3 cellular contexts compared by ENCODE assay signal in the genomic region with DNA sequence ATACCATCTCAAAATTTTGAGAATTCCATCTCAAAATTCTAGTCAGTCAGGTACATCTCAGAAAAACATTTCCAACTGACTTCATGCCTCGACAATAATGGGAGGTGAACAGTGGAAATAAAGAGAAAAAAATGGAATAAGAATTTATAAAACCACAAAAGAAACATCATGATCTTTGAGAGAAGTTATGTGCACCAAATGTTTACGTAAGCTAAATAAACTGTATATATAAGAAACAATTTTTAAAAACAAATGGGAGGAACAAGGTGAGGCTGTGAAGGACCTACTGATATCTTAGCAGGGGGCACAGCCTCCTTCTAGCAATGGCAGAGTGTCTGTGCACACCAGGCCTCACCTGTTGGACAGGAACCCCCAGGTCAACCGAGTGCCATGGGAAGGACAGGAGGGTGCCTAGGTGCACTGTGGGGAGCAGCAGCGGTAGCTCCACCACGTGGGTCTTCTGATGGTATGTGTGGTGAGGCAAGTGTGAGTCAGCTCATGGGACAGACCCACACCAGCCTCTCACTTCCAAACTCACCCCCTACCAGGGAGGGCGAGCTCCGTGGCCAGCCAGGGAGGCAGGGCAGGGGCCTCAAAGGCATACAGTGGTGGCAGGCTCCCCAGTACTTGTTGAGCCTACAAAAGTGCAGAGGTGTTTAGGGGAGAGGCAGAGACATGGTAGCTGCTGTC.
TF ChIP-seq lines count a peak whose summit lies in the region.

No MANE protein-coding gene starts in this region.

TF ChIP-seq in GM23338, 12 proteins besides CTCF, POLR2A, EP300 and RAD21 (continues in another document):
- TF ChIP-seq, protein P1, sequence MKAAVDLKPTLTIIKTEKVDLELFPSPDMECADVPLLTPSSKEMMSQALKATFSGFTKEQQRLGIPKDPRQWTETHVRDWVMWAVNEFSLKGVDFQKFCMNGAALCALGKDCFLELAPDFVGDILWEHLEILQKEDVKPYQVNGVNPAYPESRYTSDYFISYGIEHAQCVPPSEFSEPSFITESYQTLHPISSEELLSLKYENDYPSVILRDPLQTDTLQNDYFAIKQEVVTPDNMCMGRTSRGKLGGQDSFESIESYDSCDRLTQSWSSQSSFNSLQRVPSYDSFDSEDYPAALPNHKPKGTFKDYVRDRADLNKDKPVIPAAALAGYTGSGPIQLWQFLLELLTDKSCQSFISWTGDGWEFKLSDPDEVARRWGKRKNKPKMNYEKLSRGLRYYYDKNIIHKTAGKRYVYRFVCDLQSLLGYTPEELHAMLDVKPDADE (IDR thresholded peaks at IDR 0.05): no peak
- no peak for TF ChIP-seq ZNF114 (CRISPR knock-in tag; IDR thresholded peaks at IDR 0.05)
- TF ChIP-seq POLR2AphosphoS5 (IDR thresholded peaks at IDR 0.05; ENCODE audit: low read depth): no peak; the same call in 1 of the 2 replicates
- no peak for TF ChIP-seq NANOG (IDR thresholded peaks at IDR 0.05; ENCODE audit: borderline replicate concordance)
- TF ChIP-seq, protein P2, sequence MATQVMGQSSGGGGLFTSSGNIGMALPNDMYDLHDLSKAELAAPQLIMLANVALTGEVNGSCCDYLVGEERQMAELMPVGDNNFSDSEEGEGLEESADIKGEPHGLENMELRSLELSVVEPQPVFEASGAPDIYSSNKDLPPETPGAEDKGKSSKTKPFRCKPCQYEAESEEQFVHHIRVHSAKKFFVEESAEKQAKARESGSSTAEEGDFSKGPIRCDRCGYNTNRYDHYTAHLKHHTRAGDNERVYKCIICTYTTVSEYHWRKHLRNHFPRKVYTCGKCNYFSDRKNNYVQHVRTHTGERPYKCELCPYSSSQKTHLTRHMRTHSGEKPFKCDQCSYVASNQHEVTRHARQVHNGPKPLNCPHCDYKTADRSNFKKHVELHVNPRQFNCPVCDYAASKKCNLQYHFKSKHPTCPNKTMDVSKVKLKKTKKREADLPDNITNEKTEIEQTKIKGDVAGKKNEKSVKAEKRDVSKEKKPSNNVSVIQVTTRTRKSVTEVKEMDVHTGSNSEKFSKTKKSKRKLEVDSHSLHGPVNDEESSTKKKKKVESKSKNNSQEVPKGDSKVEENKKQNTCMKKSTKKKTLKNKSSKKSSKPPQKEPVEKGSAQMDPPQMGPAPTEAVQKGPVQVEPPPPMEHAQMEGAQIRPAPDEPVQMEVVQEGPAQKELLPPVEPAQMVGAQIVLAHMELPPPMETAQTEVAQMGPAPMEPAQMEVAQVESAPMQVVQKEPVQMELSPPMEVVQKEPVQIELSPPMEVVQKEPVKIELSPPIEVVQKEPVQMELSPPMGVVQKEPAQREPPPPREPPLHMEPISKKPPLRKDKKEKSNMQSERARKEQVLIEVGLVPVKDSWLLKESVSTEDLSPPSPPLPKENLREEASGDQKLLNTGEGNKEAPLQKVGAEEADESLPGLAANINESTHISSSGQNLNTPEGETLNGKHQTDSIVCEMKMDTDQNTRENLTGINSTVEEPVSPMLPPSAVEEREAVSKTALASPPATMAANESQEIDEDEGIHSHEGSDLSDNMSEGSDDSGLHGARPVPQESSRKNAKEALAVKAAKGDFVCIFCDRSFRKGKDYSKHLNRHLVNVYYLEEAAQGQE (IDR thresholded peaks at IDR 0.05; ENCODE audit: unreplicated experiment): no peak
- TF ChIP-seq EZH2phosphoT487 (IDR thresholded peaks at IDR 0.05; ENCODE audit: unreplicated experiment): no peak

TF ChIP-seq in WTC11, 78 proteins besides CTCF, POLR2A, EP300 and RAD21:
- TF ChIP-seq ATF1 (CRISPR knock-in tag; IDR thresholded peaks at IDR 0.05) (no peak), TEAD4 (CRISPR knock-in tag; IDR thresholded peaks at IDR 0.05) (no peak), SMAD4 (CRISPR knock-in tag; IDR thresholded peaks at IDR 0.05) (no peak), JUN (CRISPR knock-in tag; IDR thresholded peaks at IDR 0.05) (no peak), HMGA2 (CRISPR knock-in tag; IDR thresholded peaks at IDR 0.05) (no peak)
- TF ChIP-seq, protein P3, sequence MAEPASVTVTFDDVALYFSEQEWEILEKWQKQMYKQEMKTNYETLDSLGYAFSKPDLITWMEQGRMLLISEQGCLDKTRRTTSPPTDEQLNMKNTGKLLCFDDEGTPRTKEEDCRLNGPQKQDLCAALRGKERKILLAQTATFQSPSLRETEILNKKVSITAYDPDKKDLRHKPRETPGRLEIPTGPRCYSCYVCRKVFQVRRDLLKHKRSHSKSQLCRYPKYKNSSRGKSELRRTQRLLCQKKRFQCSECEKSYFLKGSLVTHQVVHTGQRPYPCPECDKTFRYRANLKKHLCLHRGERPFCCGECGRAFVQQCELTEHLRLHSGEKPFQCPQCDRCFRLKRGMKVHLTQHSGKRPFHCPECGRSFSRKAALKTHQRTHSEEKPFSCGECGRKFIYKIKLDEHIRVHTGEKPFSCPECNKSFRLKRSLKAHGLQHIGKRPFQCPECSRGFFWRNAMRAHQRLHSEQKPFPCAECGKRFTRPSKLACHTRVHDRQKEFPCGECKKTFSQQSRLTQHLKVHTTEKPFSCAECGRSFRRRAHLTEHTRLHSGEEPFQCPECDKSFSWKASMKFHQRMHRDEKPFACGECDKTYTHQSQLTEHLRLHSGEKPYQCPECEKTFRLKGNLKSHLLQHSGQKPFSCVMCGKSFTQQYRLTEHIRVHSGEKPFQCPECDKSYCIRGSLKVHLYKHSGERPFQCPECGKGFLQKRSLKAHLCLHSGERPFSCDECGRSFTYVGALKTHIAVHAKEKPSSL (CRISPR knock-in tag; conservative IDR thresholded peaks at IDR 0.05): no peak
- TF ChIP-seq, protein P4, sequence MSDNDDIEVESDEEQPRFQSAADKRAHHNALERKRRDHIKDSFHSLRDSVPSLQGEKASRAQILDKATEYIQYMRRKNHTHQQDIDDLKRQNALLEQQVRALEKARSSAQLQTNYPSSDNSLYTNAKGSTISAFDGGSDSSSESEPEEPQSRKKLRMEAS (CRISPR knock-in tag; IDR thresholded peaks at IDR 0.05): no peak
- TF ChIP-seq, protein P5, sequence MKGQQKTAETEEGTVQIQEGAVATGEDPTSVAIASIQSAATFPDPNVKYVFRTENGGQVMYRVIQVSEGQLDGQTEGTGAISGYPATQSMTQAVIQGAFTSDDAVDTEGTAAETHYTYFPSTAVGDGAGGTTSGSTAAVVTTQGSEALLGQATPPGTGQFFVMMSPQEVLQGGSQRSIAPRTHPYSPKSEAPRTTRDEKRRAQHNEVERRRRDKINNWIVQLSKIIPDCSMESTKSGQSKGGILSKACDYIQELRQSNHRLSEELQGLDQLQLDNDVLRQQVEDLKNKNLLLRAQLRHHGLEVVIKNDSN (CRISPR knock-in tag; IDR thresholded peaks at IDR 0.05): no peak
TF ChIP-seq in WTC11: peak in this region for 0.

TF ChIP-seq in HepG2, 621 proteins besides CTCF, POLR2A, EP300 and RAD21 (continues in another document):
- TF ChIP-seq SMARCE1 (IDR thresholded peaks at IDR 0.05; ENCODE audit: borderline replicate concordance): no peak
- TF ChIP-seq, protein P6, sequence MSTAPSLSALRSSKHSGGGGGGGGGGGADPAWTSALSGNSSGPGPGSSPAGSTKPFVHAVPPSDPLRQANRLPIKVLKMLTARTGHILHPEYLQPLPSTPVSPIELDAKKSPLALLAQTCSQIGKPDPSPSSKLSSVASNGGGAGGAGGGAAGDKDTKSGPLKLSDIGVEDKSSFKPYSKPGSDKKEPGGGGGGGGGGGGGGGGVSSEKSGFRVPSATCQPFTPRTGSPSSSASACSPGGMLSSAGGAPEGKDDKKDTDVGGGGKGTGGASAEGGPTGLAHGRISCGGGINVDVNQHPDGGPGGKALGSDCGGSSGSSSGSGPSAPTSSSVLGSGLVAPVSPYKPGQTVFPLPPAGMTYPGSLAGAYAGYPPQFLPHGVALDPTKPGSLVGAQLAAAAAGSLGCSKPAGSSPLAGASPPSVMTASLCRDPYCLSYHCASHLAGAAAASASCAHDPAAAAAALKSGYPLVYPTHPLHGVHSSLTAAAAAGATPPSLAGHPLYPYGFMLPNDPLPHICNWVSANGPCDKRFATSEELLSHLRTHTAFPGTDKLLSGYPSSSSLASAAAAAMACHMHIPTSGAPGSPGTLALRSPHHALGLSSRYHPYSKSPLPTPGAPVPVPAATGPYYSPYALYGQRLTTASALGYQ (CRISPR knock-in tag; IDR thresholded peaks at IDR 0.05): no peak
- no peak for TF ChIP-seq GATAD2A (CRISPR knock-in tag; IDR thresholded peaks at IDR 0.05)
- no peak for TF ChIP-seq NR1H2 (CRISPR knock-in tag; IDR thresholded peaks at IDR 0.05; ENCODE audit: borderline replicate concordance, low read depth)
- no peak for TF ChIP-seq ZNF724P (CRISPR knock-in tag; IDR thresholded peaks at IDR 0.05; ENCODE audit: borderline replicate concordance)
- no peak for TF ChIP-seq ATM (IDR thresholded peaks at IDR 0.05; ENCODE audit: borderline replicate concordance)
- TF ChIP-seq, protein P7, sequence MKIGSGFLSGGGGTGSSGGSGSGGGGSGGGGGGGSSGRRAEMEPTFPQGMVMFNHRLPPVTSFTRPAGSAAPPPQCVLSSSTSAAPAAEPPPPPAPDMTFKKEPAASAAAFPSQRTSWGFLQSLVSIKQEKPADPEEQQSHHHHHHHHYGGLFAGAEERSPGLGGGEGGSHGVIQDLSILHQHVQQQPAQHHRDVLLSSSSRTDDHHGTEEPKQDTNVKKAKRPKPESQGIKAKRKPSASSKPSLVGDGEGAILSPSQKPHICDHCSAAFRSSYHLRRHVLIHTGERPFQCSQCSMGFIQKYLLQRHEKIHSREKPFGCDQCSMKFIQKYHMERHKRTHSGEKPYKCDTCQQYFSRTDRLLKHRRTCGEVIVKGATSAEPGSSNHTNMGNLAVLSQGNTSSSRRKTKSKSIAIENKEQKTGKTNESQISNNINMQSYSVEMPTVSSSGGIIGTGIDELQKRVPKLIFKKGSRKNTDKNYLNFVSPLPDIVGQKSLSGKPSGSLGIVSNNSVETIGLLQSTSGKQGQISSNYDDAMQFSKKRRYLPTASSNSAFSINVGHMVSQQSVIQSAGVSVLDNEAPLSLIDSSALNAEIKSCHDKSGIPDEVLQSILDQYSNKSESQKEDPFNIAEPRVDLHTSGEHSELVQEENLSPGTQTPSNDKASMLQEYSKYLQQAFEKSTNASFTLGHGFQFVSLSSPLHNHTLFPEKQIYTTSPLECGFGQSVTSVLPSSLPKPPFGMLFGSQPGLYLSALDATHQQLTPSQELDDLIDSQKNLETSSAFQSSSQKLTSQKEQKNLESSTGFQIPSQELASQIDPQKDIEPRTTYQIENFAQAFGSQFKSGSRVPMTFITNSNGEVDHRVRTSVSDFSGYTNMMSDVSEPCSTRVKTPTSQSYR (CRISPR knock-in tag; IDR thresholded peaks at IDR 0.05; ENCODE audit: borderline replicate concordance): no peak
- peak; percentile 55 for TF ChIP-seq PTBP1 (IDR thresholded peaks at IDR 0.05; ENCODE audit: low read depth, low read length, poor library complexity, severe bottlenecking)
- TF ChIP-seq, protein P8, sequence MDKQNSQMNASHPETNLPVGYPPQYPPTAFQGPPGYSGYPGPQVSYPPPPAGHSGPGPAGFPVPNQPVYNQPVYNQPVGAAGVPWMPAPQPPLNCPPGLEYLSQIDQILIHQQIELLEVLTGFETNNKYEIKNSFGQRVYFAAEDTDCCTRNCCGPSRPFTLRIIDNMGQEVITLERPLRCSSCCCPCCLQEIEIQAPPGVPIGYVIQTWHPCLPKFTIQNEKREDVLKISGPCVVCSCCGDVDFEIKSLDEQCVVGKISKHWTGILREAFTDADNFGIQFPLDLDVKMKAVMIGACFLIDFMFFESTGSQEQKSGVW (CRISPR knock-in tag; IDR thresholded peaks at IDR 0.05; ENCODE audit: borderline replicate concordance): no peak
- TF ChIP-seq, protein P9, sequence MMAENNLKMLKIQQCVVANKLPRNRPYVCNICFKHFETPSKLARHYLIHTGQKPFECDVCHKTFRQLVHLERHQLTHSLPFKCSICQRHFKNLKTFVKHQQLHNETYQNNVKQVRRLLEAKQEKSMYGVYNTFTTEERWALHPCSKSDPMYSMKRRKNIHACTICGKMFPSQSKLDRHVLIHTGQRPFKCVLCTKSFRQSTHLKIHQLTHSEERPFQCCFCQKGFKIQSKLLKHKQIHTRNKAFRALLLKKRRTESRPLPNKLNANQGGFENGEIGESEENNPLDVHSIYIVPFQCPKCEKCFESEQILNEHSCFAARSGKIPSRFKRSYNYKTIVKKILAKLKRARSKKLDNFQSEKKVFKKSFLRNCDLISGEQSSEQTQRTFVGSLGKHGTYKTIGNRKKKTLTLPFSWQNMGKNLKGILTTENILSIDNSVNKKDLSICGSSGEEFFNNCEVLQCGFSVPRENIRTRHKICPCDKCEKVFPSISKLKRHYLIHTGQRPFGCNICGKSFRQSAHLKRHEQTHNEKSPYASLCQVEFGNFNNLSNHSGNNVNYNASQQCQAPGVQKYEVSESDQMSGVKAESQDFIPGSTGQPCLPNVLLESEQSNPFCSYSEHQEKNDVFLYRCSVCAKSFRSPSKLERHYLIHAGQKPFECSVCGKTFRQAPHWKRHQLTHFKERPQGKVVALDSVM (CRISPR knock-in tag; IDR thresholded peaks at IDR 0.05): no peak
- no peak for TF ChIP-seq ZBTB20 (CRISPR knock-in tag; IDR thresholded peaks at IDR 0.05; ENCODE audit: borderline replicate concordance, low read depth)
- no peak for TF ChIP-seq TAF1 (CRISPR knock-in tag; IDR thresholded peaks at IDR 0.05)
- TF ChIP-seq RBFOX2 (IDR thresholded peaks at IDR 0.05; ENCODE audit: low read depth, low read length): no peak
- TF ChIP-seq ZNF772 (CRISPR knock-in tag; IDR thresholded peaks at IDR 0.05): no peak
- TF ChIP-seq TGIF2 (CRISPR knock-in tag; IDR thresholded peaks at IDR 0.05): no peak
- TF ChIP-seq SOX5 (CRISPR knock-in tag; IDR thresholded peaks at IDR 0.05; ENCODE audit: borderline replicate concordance): no peak
- 0 out of 2 replicates have a peak, but pooled peaks have one; percentile 80 for TF ChIP-seq ZNF251 (CRISPR knock-in tag; IDR thresholded peaks at IDR 0.05)
- no peak for TF ChIP-seq RFX3 (CRISPR knock-in tag; IDR thresholded peaks at IDR 0.05)
- TF ChIP-seq MXI1 (IDR thresholded peaks at IDR 0.05; ENCODE audit: borderline replicate concordance, low read depth, low read length): peak; percentile 14; the same call in 1 of the 3 replicates
- no peak for TF ChIP-seq KMT2A (CRISPR knock-in tag; IDR thresholded peaks at IDR 0.05)
- TF ChIP-seq TEAD2 (CRISPR knock-in tag; IDR thresholded peaks at IDR 0.05): no peak
- no peak for TF ChIP-seq GATAD1 (CRISPR knock-in tag; IDR thresholded peaks at IDR 0.05)
- TF ChIP-seq ZNF879 (CRISPR knock-in tag; IDR thresholded peaks at IDR 0.05): no peak
- TF ChIP-seq MAF1 (CRISPR knock-in tag; IDR thresholded peaks at IDR 0.05; ENCODE audit: borderline replicate concordance): no peak
- TF ChIP-seq ZNF552 (CRISPR knock-in tag; IDR thresholded peaks at IDR 0.05; ENCODE audit: borderline replicate concordance): no peak
- no peak for TF ChIP-seq ZNF30 (CRISPR knock-in tag; IDR thresholded peaks at IDR 0.05)
- TF ChIP-seq, protein P10, sequence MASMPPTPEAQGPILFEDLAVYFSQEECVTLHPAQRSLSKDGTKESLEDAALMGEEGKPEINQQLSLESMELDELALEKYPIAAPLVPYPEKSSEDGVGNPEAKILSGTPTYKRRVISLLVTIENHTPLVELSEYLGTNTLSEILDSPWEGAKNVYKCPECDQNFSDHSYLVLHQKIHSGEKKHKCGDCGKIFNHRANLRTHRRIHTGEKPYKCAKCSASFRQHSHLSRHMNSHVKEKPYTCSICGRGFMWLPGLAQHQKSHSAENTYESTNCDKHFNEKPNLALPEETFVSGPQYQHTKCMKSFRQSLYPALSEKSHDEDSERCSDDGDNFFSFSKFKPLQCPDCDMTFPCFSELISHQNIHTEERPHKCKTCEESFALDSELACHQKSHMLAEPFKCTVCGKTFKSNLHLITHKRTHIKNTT (CRISPR knock-in tag; IDR thresholded peaks at IDR 0.05): no peak
- TF ChIP-seq LCORL (IDR thresholded peaks at IDR 0.05): no peak
- TF ChIP-seq LCORL (CRISPR knock-in tag; IDR thresholded peaks at IDR 0.05): no peak
- TF ChIP-seq KDM1A (CRISPR knock-in tag; IDR thresholded peaks at IDR 0.05): no peak
- TF ChIP-seq ZNF367 (CRISPR knock-in tag; IDR thresholded peaks at IDR 0.05; ENCODE audit: borderline replicate concordance): no peak
- TF ChIP-seq ZFP36L1 (CRISPR knock-in tag; IDR thresholded peaks at IDR 0.05): 0 out of 2 replicates have a peak, but pooled peaks have one; percentile 54
- no peak for TF ChIP-seq ZNF678 (CRISPR knock-in tag; IDR thresholded peaks at IDR 0.05)
- no peak for TF ChIP-seq EHMT2 (IDR thresholded peaks at IDR 0.05; ENCODE audit: borderline replicate concordance, low read depth, low read length)
